1 cellular context compared by ENCODE assay signal in the genomic region with DNA sequence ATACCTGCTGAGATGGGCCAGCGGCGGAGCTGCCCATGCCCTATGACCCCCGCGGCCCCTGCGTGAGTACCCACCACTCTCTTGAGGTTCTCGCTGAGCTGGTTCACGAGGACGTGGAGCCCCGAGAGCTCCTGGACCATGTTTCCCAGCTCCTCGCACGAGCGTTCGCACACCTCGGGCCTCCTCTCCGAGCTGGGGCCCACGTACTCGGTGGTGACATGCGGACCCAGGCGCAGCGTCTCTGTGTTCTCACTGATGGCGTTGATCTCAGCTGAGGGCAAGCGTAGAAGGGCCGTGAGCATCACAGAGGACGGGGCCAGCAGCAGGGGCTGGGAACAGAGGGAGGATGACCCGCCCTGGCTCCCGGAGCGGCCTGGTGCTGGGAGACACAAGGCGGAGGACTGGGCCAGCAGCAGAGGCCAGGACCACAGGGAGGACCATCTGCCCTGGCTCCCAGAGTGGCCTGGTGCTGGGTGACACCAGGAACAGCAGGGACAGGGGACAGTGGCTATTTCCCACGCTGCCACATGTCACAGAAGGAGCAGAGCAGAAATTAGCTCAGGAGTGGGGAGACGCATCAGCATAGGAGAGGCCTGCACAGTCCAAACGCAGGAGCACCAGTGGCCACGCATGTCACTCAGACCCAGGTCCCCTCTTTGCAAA.
TF ChIP-seq lines count a peak whose summit lies in the region.

No MANE protein-coding gene starts in this region.

TF ChIP-seq in HepG2, 621 proteins besides CTCF, POLR2A, EP300 and RAD21:
- TF ChIP-seq RXRA (CRISPR knock-in tag; IDR thresholded peaks at IDR 0.05) (0 out of 2 replicates have a peak, but pooled peaks have one; percentile 14), ARNT2 (CRISPR knock-in tag; IDR thresholded peaks at IDR 0.05; ENCODE audit: low read depth) (no peak)
